8 cellular contexts compared by ENCODE assay signal in genomic region chr14:54489318-54489683, GRCh38. TPM values are rescaled to one million over a fixed set of nuclear protein-coding genes. Genes with fewer than 3 reads are reported as not detected.
DNase-seq lines count a peak whose midpoint lies in the region; ATAC-seq and TF ChIP-seq lines count a peak whose summit lies in the region.

No MANE protein-coding gene starts in this region.

- H3K27ac Mint-ChIP-seq in nephron = peak overlapping the region; percentile 89 to 97 (median 95)

- H3K9me3 Mint-ChIP-seq in nephron = no peaks in the 10 kb centered on the region

- peak overlapping the region; percentile 82 to 91 (median 91) for H3K4me3 Mint-ChIP-seq in nephron

- H3K27me3 Mint-ChIP-seq in nephron (ENCODE audit: low read depth) = no peaks in the 10 kb centered on the region

- H3K4me3 ChIP-seq in GM08714 (ENCODE audit: low read length) = peak overlapping the region; percentile 69
- H3K4me3 ChIP-seq in HUES6 (ENCODE audit: low read depth, low read length) = peak overlapping the region; percentile 92
- peak overlapping the region; percentile 83 for H3K4me3 ChIP-seq in colonic mucosa

- H3K27me3 ChIP-seq in HUES6 (ENCODE audit: control insufficient read depth, insufficient read depth, low read length) = no peaks in the 10 kb centered on the region
- H3K27me3 ChIP-seq in colonic mucosa = no peaks in the 10 kb centered on the region

- H3K4me1 ChIP-seq in HUES6 (ENCODE audit: control insufficient read depth, insufficient read depth, low read length) (peaks cover 34% of the 10 kb centered on the region), colonic mucosa (peaks cover 5% of the 10 kb centered on the region)

- DNase-seq in colonic mucosa = no peak
- DNase-seq in DMS 273 treated with DMSO at 0.1 percent for 48 hours (lab: John Stamatoyannopoulos, UW) = no peak
- DNase-seq in stimulated activated CD4-positive, alpha-beta T cell treated with anti-CD3 and anti-CD28 coated beads, Interleukin-2, amount 100 ng/mL, for 48 hours = no peak

- no peak for TF ChIP-seq CTCF in colonic mucosa (IDR thresholded peaks at IDR 0.05)
- TF ChIP-seq CTCF in nephron (IDR thresholded peaks at IDR 0.05; ENCODE audit: unreplicated experiment in 3 of 3) = peak in 1 of 3 experiments; percentile 0

- H3K27ac ChIP-seq in HUES6 (ENCODE audit: low read depth, low read length) = peak overlapping the region; percentile 42; the same call in 1 of the 2 replicates
- peak overlapping the region; percentile 97 for H3K27ac ChIP-seq in colonic mucosa

- no peaks in the 10 kb centered on the region for H3K9me3 ChIP-seq in HUES6 (ENCODE audit: control insufficient read depth, insufficient read depth, low read depth, low read length)
- no peaks in the 10 kb centered on the region for H3K9me3 ChIP-seq in colonic mucosa

- H3K36me3 ChIP-seq in HUES6 (ENCODE audit: control insufficient read depth, insufficient read depth, low read length) = no peaks in the 10 kb centered on the region
- H3K36me3 ChIP-seq in colonic mucosa = no peaks in the 10 kb centered on the region

- ATAC-seq in HG03025 (IDR thresholded peaks at IDR 0.05; ENCODE audit: low FRiP score, unreplicated experiment) (no peak), GM18498 (IDR thresholded peaks at IDR 0.05; ENCODE audit: unreplicated experiment) (no peak)

- H3K4me1 Mint-ChIP-seq in nephron = peaks cover 41% of the 10 kb centered on the region

- peak overlapping the region; percentile 95 for H3K9ac ChIP-seq in HUES6 (ENCODE audit: low read length)
- H3K9ac ChIP-seq in colonic mucosa (ENCODE audit: low read depth in 2 of 2, low read length in 2 of 2) = peak overlapping the region; percentile 80 to 84

- peaks cover 17% of the 10 kb centered on the region for H3K36me3 Mint-ChIP-seq in nephron (ENCODE audit: low read depth)

- intact Hi-C loops in colonic mucosa (cut with DNase I) = no loop called here

RNA-seq across cellular contexts. Expression of gene GMFB, which starts 0.5 kb away (rescaled TPM):
- total RNA-seq in colonic mucosa = 10 to 100 TPM; 67.8 to 85.7 TPM

RNA-seq across cellular contexts. Expression of gene CGRRF1, which starts 20.4 kb away (rescaled TPM):
- total RNA-seq in colonic mucosa = 10 to 100 TPM; 13.2 to 21.3 TPM

RNA-seq across cellular contexts. Expression of gene CNIH1, which starts 48.1 kb away (rescaled TPM):
- total RNA-seq in colonic mucosa = 100 to 1,000 TPM; 117 to 125 TPM
